22 cellular contexts compared by ENCODE assay signal in genomic region chr1:98874828-98875227, GRCh38.
DNase-seq lines count a peak whose midpoint lies in the region; ATAC-seq and TF ChIP-seq lines count a peak whose summit lies in the region.
"Had no signal": no experiment of that assay in that cellular context is flagged by ENCODE, and none has a peak within 500 bp of the region (broad histone marks: within the 10 kb centered on the region; RNA-seq: fewer than 3 reads in every experiment).

No MANE protein-coding gene starts in this region.

- POLR2A ChIA-PET in naive thymus-derived CD4-positive, alpha-beta T cell (lab: Charles Lee), result no interaction called here

- H3K27me3 ChIP-seq in hepatocyte (no peaks in the 10 kb centered on the region), transverse colon (no peaks in the 10 kb centered on the region), vagina (no peaks in the 10 kb centered on the region)
- H3K27me3 ChIP-seq in naive thymus-derived CD4-positive, alpha-beta T cell (ENCODE audit: control insufficient read depth in 2 of 2, insufficient read depth in 2 of 2, low read length in 2 of 2), result no peaks in the 10 kb centered on the region
- H3K27me3 ChIP-seq: BE2C; BLaER1 treated with 17β-estradiol and CSF1 and Interleukin-3, amounts not matched to agents 10 nM and 100 nM had no signal

- H3K36me3 ChIP-seq in hepatocyte (replicated peaks; ENCODE audit: insufficient read depth, low read depth) (no peaks in the 10 kb centered on the region), transverse colon (no peaks in the 10 kb centered on the region), vagina (no peaks in the 10 kb centered on the region)
- H3K36me3 ChIP-seq in naive thymus-derived CD4-positive, alpha-beta T cell (ENCODE audit: control insufficient read depth in 2 of 3, insufficient read depth in 3 of 3, low read length in 3 of 3), result no peaks in the 10 kb centered on the region
- H3K36me3 ChIP-seq: BE2C; BLaER1 treated with 17β-estradiol and CSF1 and Interleukin-3, amounts not matched to agents 10 nM and 100 nM had no signal

- peaks cover 9% of the 10 kb centered on the region for H3K4me1 ChIP-seq in hepatocyte (ENCODE audit: insufficient read depth)
- H3K4me1 ChIP-seq in naive thymus-derived CD4-positive, alpha-beta T cell (ENCODE audit: control insufficient read depth in 2 of 2, insufficient read depth in 2 of 2, low read length in 2 of 2), result peaks cover 15 to 16% of the 10 kb centered on the region in 2 donors
- H3K4me1 ChIP-seq in transverse colon, result peaks cover 0 to 27% (median 15%) of the 10 kb centered on the region in 4 donors
- H3K4me1 ChIP-seq in vagina, result no peaks in the 10 kb centered on the region
- H3K4me1 ChIP-seq: A549 had no signal

- no peak overlapping the region for H2AFZ ChIP-seq in hepatocyte
- H2AFZ ChIP-seq: GM23338 had no signal

- in situ Hi-C loops in transverse colon (cut with MboI; ENCODE audit: low pct_ligation_motif_present in 1 of 4, low pct_unique_long_range_greater_than_20kb in 1 of 4, low sequenced_read_pairs in 3 of 4), result no loop called here

- no peaks in the 10 kb centered on the region for H3K9me2 ChIP-seq in hepatocyte (replicated peaks; ENCODE audit: insufficient read depth)

- no peak for TF ChIP-seq EP300 in transverse colon (IDR thresholded peaks at IDR 0.05; ENCODE audit: low read depth)

- peak overlapping the region; percentile 6 for H3K27ac Mint-ChIP-seq in activated naive CD8-positive, alpha-beta T cell
- H3K27ac Mint-ChIP-seq in activated naive CD8-positive, alpha-beta T cell treated with anti-CD3 and anti-CD28 coated beads for 36 hours, result no peak overlapping the region
- H3K27ac Mint-ChIP-seq in naive thymus-derived CD4-positive, alpha-beta T cell, result peak overlapping the region in 5 of 9 donors; percentile 2 to 30 (median 11)
- H3K27ac Mint-ChIP-seq: CD4-positive, alpha-beta memory T cell; GM23338; H9 had no signal

- H3K4me3 Mint-ChIP-seq in activated naive CD8-positive, alpha-beta T cell, result no peak overlapping the region
- H3K4me3 Mint-ChIP-seq in activated naive CD8-positive, alpha-beta T cell treated with anti-CD3 and anti-CD28 coated beads for 36 hours, result no peak overlapping the region
- no peak overlapping the region for H3K4me3 Mint-ChIP-seq in naive thymus-derived CD4-positive, alpha-beta T cell
- H3K4me3 Mint-ChIP-seq: CD4-positive, alpha-beta memory T cell; GM23338; H9 had no signal

- H3K27ac ChIP-seq in hepatocyte (peak overlapping the region; percentile 12), transverse colon (peak overlapping the region in 3 of 4 donors; percentile 21 to 43 (median 35)), vagina (no peak overlapping the region)
- H3K27ac ChIP-seq in naive thymus-derived CD4-positive, alpha-beta T cell (ENCODE audit: low read depth, low read length), result no peak overlapping the region
- H3K27ac ChIP-seq: A549; BLaER1 treated with 17β-estradiol and CSF1 and Interleukin-3, amounts not matched to agents 10 nM and 100 nM had no signal

- CTCF ChIA-PET in naive thymus-derived CD4-positive, alpha-beta T cell (lab: Charles Lee), result no interaction called here

- H3K9me3 ChIP-seq in hepatocyte (ENCODE audit: low read depth) (no peaks in the 10 kb centered on the region), transverse colon (no peaks in the 10 kb centered on the region), vagina (no peaks in the 10 kb centered on the region)
- peaks cover 0 to 6% (median 4%) of the 10 kb centered on the region in 3 experiments for H3K9me3 ChIP-seq in naive thymus-derived CD4-positive, alpha-beta T cell (ENCODE audit: control insufficient read depth in 2 of 3, low read length in 3 of 3)
- H3K9me3 ChIP-seq: A549, BE2C had no signal

- peaks cover 22% of the 10 kb centered on the region for H3K4me1 Mint-ChIP-seq in activated naive CD8-positive, alpha-beta T cell (ENCODE audit: low read depth)
- H3K4me1 Mint-ChIP-seq in activated naive CD8-positive, alpha-beta T cell treated with anti-CD3 and anti-CD28 coated beads for 36 hours, result peaks cover 17% of the 10 kb centered on the region
- H3K4me1 Mint-ChIP-seq in naive thymus-derived CD4-positive, alpha-beta T cell, result peaks cover 20 to 49% (median 33%) of the 10 kb centered on the region in 7 donors

- no peak overlapping the region for H3K4me2 ChIP-seq in hepatocyte
- H3K4me2 ChIP-seq: A549; BLaER1 treated with 17β-estradiol and CSF1 and Interleukin-3, amounts not matched to agents 10 nM and 100 nM; GM23338 had no signal

- peaks cover 27% of the 10 kb centered on the region for H3K9me3 Mint-ChIP-seq in activated naive CD8-positive, alpha-beta T cell (ENCODE audit: low read depth)
- H3K9me3 Mint-ChIP-seq in activated naive CD8-positive, alpha-beta T cell treated with anti-CD3 and anti-CD28 coated beads for 36 hours, result peaks cover 55% of the 10 kb centered on the region
- H3K9me3 Mint-ChIP-seq in naive thymus-derived CD4-positive, alpha-beta T cell, result peaks cover 21 to 86% (median 40%) of the 10 kb centered on the region in 11 donors
- H3K9me3 Mint-ChIP-seq: GM23338 had no signal

- no peaks in the 10 kb centered on the region for H3K79me2 ChIP-seq in hepatocyte

- ATAC-seq in naive thymus-derived CD4-positive, alpha-beta T cell, result no peak
- ATAC-seq in HG02973 (IDR thresholded peaks at IDR 0.05; ENCODE audit: unreplicated experiment), result no peak
- ATAC-seq: A549, GM23338, HCT116 had no signal

- intact Hi-C loops in naive thymus-derived CD4-positive, alpha-beta T cell (cut with micrococcal nuclease), result loop anchor here (5.0 kb wide), 3 partner anchors 52 to 1162 kb away; a partner anchor contains a TSS
- intact Hi-C loops in transverse colon (cut with DNase I; ENCODE audit: low total_unique reads), result no loop called here
- intact Hi-C loops in vagina (cut with DNase I), result no loop called here

- TF ChIP-seq POLR2A in transverse colon (IDR thresholded peaks at IDR 0.05) (no peak), vagina (IDR thresholded peaks at IDR 0.05) (no peak)

- peaks cover 39% of the 10 kb centered on the region for H3K36me3 Mint-ChIP-seq in activated naive CD8-positive, alpha-beta T cell
- H3K36me3 Mint-ChIP-seq in activated naive CD8-positive, alpha-beta T cell treated with anti-CD3 and anti-CD28 coated beads for 36 hours, result peaks cover 40% of the 10 kb centered on the region
- H3K36me3 Mint-ChIP-seq in naive thymus-derived CD4-positive, alpha-beta T cell, result peaks cover 19 to 53% (median 37%) of the 10 kb centered on the region in 5 donors

- TF ChIP-seq CTCF in hepatocyte (IDR thresholded peaks at IDR 0.05; ENCODE audit: poor library complexity), result no peak
- no peak for TF ChIP-seq CTCF in transverse colon (IDR thresholded peaks at IDR 0.05)
- no peak for TF ChIP-seq CTCF in vagina (IDR thresholded peaks at IDR 0.05)

- no peaks in the 10 kb centered on the region for H3K27me3 Mint-ChIP-seq in activated naive CD8-positive, alpha-beta T cell
- no peaks in the 10 kb centered on the region for H3K27me3 Mint-ChIP-seq in activated naive CD8-positive, alpha-beta T cell treated with anti-CD3 and anti-CD28 coated beads for 36 hours
- peaks cover 0 to 1% (median 0%) of the 10 kb centered on the region in 5 donors for H3K27me3 Mint-ChIP-seq in naive thymus-derived CD4-positive, alpha-beta T cell
- H3K27me3 Mint-ChIP-seq: CD4-positive, alpha-beta memory T cell had no signal

- no peak for DNase-seq in activated naive CD8-positive, alpha-beta T cell treated with anti-CD3 and anti-CD28 coated beads for 36 hours
- DNase-seq in hepatocyte (ENCODE audit: low spot score) (no peak), transverse colon (no peak), vagina (ENCODE audit: extremely low spot score in 2 of 2) (no peak)
- no peak for DNase-seq in naive thymus-derived CD4-positive, alpha-beta T cell
- DNase-seq in effector CD4-positive, alpha-beta T cell, result no peak
- DNase-seq: 8988T; ACHN; AML-193; BE2C; Calu3; CD4-positive, alpha-beta memory T cell; COR-L47; DMS53; DMS79 treated with DMSO at 0.1 percent for 48 hours; H9 had no signal

- H3K4me3 ChIP-seq in hepatocyte, result no peak overlapping the region
- no peak overlapping the region for H3K4me3 ChIP-seq in naive thymus-derived CD4-positive, alpha-beta T cell (ENCODE audit: low read length)
- no peak overlapping the region for H3K4me3 ChIP-seq in transverse colon
- H3K4me3 ChIP-seq in vagina, result no peak overlapping the region
- H3K4me3 ChIP-seq: A549; BLaER1 treated with 17β-estradiol and CSF1 and Interleukin-3, amounts not matched to agents 10 nM and 100 nM; GM23338 had no signal

- 81% methylated on average over 2 of the region's 2 CpGs for WGBS in hepatocyte (ENCODE audit: low lambda C conversion rate, missing lambda C conversion rate)
- 47 to 56% methylated on average over 2 of the region's 2 CpGs for WGBS in transverse colon (ENCODE audit: low coverage in 1 of 2), 2 donors

- no peaks in the 10 kb centered on the region for H4K20me1 ChIP-seq in hepatocyte (ENCODE audit: insufficient read depth, poor library complexity, severe bottlenecking)
- H4K20me1 ChIP-seq: BLaER1 treated with 17β-estradiol and CSF1 and Interleukin-3, amounts not matched to agents 10 nM and 100 nM had no signal

Comparison
In these comparisons a context has a peak if more than half of its experiments do, and no peak if none do; other contexts are left out.
1. H3K27ac ChIP-seq: peak in hepatocyte (single experiment) and transverse colon (3 of 4); none in naive thymus-derived CD4-positive, alpha-beta T cell (single experiment) and vagina (single experiment).
2. intact Hi-C loops: an anchor here in naive thymus-derived CD4-positive, alpha-beta T cell (5.0 kb wide); none called in transverse colon and vagina.